ENCODE assay signal across 8 cellular contexts in genomic region chr10:8050561-8051108, GRCh38. TPM values are rescaled to one million over a fixed set of nuclear protein-coding genes. Genes with fewer than 3 reads are reported as not detected.
DNase-seq lines count a peak whose midpoint lies in the region; ATAC-seq lines count a peak whose summit lies in the region.

No MANE protein-coding gene starts in this region.

- peak; percentile 61 for DNase-seq in activated CD4-positive, alpha-beta T cell treated with anti-CD3 and anti-CD28 coated beads for 48 hours
- no peak for DNase-seq in activated CD4-positive, alpha-beta T cell treated with anti-CD3 and anti-CD28 coated beads, Interleukin-2, amount 50 U/mL, for 1 hour
- DNase-seq in activated T-helper 1 cell treated with anti-CD3 and anti-CD28 coated beads, Interleukin-12 subunit alpha, Interleukin-12 subunit beta, Interleukin-2, Interleukin-4 antibody, amounts not matched to agents 30 ng/mL and 10 ng/mL and 1 ng/mL, durations not matched to agents 14 hours and 24 hours and 36 hours (ENCODE audit: low spot score) = no peak
- DNase-seq in iris pigment epithelial cell (ENCODE audit: low read depth) (peak; percentile 38), T-helper 9 cell (no peak), AG08395 (ENCODE audit: low spot score) (no peak)

- peak overlapping the region; percentile 79 for H3K27ac Mint-ChIP-seq in activated T-helper 1 cell treated with anti-CD3 and anti-CD28 coated beads, Interleukin-12 subunit alpha, Interleukin-12 subunit beta, Interleukin-2, Interleukin-4 antibody, amounts not matched to agents 30 ng/mL and 10 ng/mL and 1 ng/mL, durations not matched to agents 14 hours and 24 hours and 36 hours

- H3K4me3 Mint-ChIP-seq in activated T-helper 1 cell treated with anti-CD3 and anti-CD28 coated beads, Interleukin-12 subunit alpha, Interleukin-12 subunit beta, Interleukin-2, Interleukin-4 antibody, amounts not matched to agents 30 ng/mL and 10 ng/mL and 1 ng/mL, durations not matched to agents 14 hours and 24 hours and 36 hours = peak overlapping the region; percentile 81

- peaks cover 6% of the 10 kb centered on the region for H3K36me3 Mint-ChIP-seq in activated T-helper 1 cell treated with anti-CD3 and anti-CD28 coated beads, Interleukin-12 subunit alpha, Interleukin-12 subunit beta, Interleukin-2, Interleukin-4 antibody, amounts not matched to agents 30 ng/mL and 10 ng/mL and 1 ng/mL, durations not matched to agents 14 hours and 24 hours and 36 hours (ENCODE audit: low read depth)

- H3K9me3 ChIP-seq in stomach smooth muscle (ENCODE audit: control insufficient read depth in 2 of 2, low read length in 2 of 2) = no peaks in the 10 kb centered on the region

- H3K4me1 ChIP-seq in stomach smooth muscle (ENCODE audit: control insufficient read depth, insufficient read depth, low read length) = peaks cover 49% of the 10 kb centered on the region

- no peak overlapping the region for H3K27ac ChIP-seq in stomach smooth muscle (ENCODE audit: low read length)

- H3K9ac ChIP-seq in stomach smooth muscle (ENCODE audit: low read length in 2 of 2) = no peak overlapping the region

- no peaks in the 10 kb centered on the region for H3K9me3 Mint-ChIP-seq in activated T-helper 1 cell treated with anti-CD3 and anti-CD28 coated beads, Interleukin-12 subunit alpha, Interleukin-12 subunit beta, Interleukin-2, Interleukin-4 antibody, amounts not matched to agents 30 ng/mL and 10 ng/mL and 1 ng/mL, durations not matched to agents 14 hours and 24 hours and 36 hours

- peaks cover 59 to 97% of the 10 kb centered on the region in 2 donors for H3K27me3 ChIP-seq in stomach smooth muscle (ENCODE audit: control insufficient read depth in 1 of 2, insufficient read depth in 2 of 2, low read length in 2 of 2)

- ATAC-seq in GM18520 (IDR thresholded peaks at IDR 0.05; ENCODE audit: unreplicated experiment) = no peak

- H3K27me3 Mint-ChIP-seq in activated T-helper 1 cell treated with anti-CD3 and anti-CD28 coated beads, Interleukin-12 subunit alpha, Interleukin-12 subunit beta, Interleukin-2, Interleukin-4 antibody, amounts not matched to agents 30 ng/mL and 10 ng/mL and 1 ng/mL, durations not matched to agents 14 hours and 24 hours and 36 hours (ENCODE audit: insufficient read depth) = peaks cover 52% of the 10 kb centered on the region

- H3K4me3 ChIP-seq in stomach smooth muscle (ENCODE audit: low read length in 2 of 2) = peak overlapping the region; percentile 49 to 64

- H3K4me1 Mint-ChIP-seq in activated T-helper 1 cell treated with anti-CD3 and anti-CD28 coated beads, Interleukin-12 subunit alpha, Interleukin-12 subunit beta, Interleukin-2, Interleukin-4 antibody, amounts not matched to agents 30 ng/mL and 10 ng/mL and 1 ng/mL, durations not matched to agents 14 hours and 24 hours and 36 hours (ENCODE audit: low read depth) = peaks cover 60% of the 10 kb centered on the region

- H3K36me3 ChIP-seq in stomach smooth muscle (ENCODE audit: control insufficient read depth in 2 of 2, insufficient read depth in 2 of 2, low read length in 2 of 2) = no peaks in the 10 kb centered on the region

- intact Hi-C loops in activated T-helper 1 cell treated with anti-CD3 and anti-CD28 coated beads, Interleukin-12 subunit alpha, Interleukin-12 subunit beta, Interleukin-2, Interleukin-4 antibody, amounts not matched to agents 30 ng/mL and 10 ng/mL and 1 ng/mL, durations not matched to agents 14 hours and 24 hours and 36 hours (cut with micrococcal nuclease) = loop anchor here (5.0 to 10.0 kb wide), 5 partner anchors 132 to 1024 kb away; no protein-coding TSS in a partner anchor

RNA-seq across cellular contexts. Expression of gene GATA3, which starts 3.9 kb away (rescaled TPM):
- 79.5 TPM in 2 replicates for total RNA-seq in activated T-helper 1 cell treated with anti-CD3 and anti-CD28 coated beads, Interleukin-12 subunit alpha, Interleukin-12 subunit beta, Interleukin-2, Interleukin-4 antibody, amounts not matched to agents 30 ng/mL and 10 ng/mL and 1 ng/mL, durations not matched to agents 14 hours and 24 hours and 36 hours

Comparison
In these comparisons a context has a peak if more than half of its experiments do, and no peak if none do; other contexts are left out.
1. DNase-seq: peak in activated CD4-positive, alpha-beta T cell treated with anti-CD3 and anti-CD28 coated beads for 48 hours (single experiment) and iris pigment epithelial cell (single experiment); none in activated CD4-positive, alpha-beta T cell treated with anti-CD3 and anti-CD28 coated beads, Interleukin-2, amount 50 U/mL, for 1 hour (single experiment), activated T-helper 1 cell treated with anti-CD3 and anti-CD28 coated beads, Interleukin-12 subunit alpha, Interleukin-12 subunit beta, Interleukin-2, Interleukin-4 antibody, amounts not matched to agents 30 ng/mL and 10 ng/mL and 1 ng/mL, durations not matched to agents 14 hours and 24 hours and 36 hours (single experiment), T-helper 9 cell (single experiment) and AG08395 (single experiment).